In genomic region chr15:48987142-48987541, GRCh38 we compare ENCODE assay signal across 20 cellular contexts.
"Had no signal": no experiment of that assay in that cellular context is flagged by ENCODE, and none has a peak within 500 bp of the region (broad histone marks: within the 10 kb centered on the region; RNA-seq: fewer than 3 reads in every experiment).

No MANE protein-coding gene starts in this region.

- H3K27ac Mint-ChIP-seq: mesothelial cell of epicardium; natural killer cell treated with Interleukin-12 subunit alpha and Interleukin-12 subunit beta and Interleukin-15 and Interleukin-18, amount 100 ng/mL, for 72 hours; neural progenitor cell; stimulated activated naive B cell treated with anti-CD40 and anti-IgM and Interleukin-4, amounts not matched to agents 10 μg/mL and 1 μg/mL and 100 μg/mL, for 72 hours had no signal

- H3K4me1 Mint-ChIP-seq: central memory CD8-positive, alpha-beta T cell; stimulated activated naive CD8-positive, alpha-beta T cell treated with anti-CD3 and anti-CD28 coated beads, Interleukin-15, amount 100 ng/mL, for 72 hours had no signal

- H3K4me3 ChIP-seq: coronary artery, mucosa of descending colon, neural progenitor cell, prostate gland, right atrium auricular region, sigmoid colon, suprapubic skin, transverse colon had no signal

- H3K9me3 Mint-ChIP-seq: central memory CD8-positive, alpha-beta T cell; effector memory CD8-positive, alpha-beta T cell; mesothelial cell of epicardium; naive B cell; natural killer cell treated with Interleukin-12 subunit alpha and Interleukin-12 subunit beta and Interleukin-15 and Interleukin-18, amount 100 ng/mL, for 72 hours; neural progenitor cell; stimulated activated naive B cell treated with anti-CD40 and anti-IgM and Interleukin-4, amounts not matched to agents 10 μg/mL and 1 μg/mL and 100 μg/mL, for 72 hours; stimulated activated naive CD8-positive, alpha-beta T cell treated with anti-CD3 and anti-CD28 coated beads, Interleukin-15, amount 100 ng/mL, for 72 hours had no signal

- H3K27ac ChIP-seq: coronary artery, neural progenitor cell, parathyroid adenoma, prostate gland, right atrium auricular region, sigmoid colon, suprapubic skin, transverse colon had no signal

- H3K27me3 ChIP-seq: neural progenitor cell, right atrium auricular region, sigmoid colon, suprapubic skin, transverse colon had no signal

- H3K36me3 ChIP-seq: neural progenitor cell had no signal

- H3K4me3 Mint-ChIP-seq: central memory CD8-positive, alpha-beta T cell; effector memory CD8-positive, alpha-beta T cell; mesothelial cell of epicardium; naive B cell; natural killer cell treated with Interleukin-12 subunit alpha and Interleukin-12 subunit beta and Interleukin-15 and Interleukin-18, amount 100 ng/mL, for 72 hours; neural progenitor cell; stimulated activated naive B cell treated with anti-CD40 and anti-IgM and Interleukin-4, amounts not matched to agents 10 μg/mL and 1 μg/mL and 100 μg/mL, for 72 hours; stimulated activated naive CD8-positive, alpha-beta T cell treated with anti-CD3 and anti-CD28 coated beads, Interleukin-15, amount 100 ng/mL, for 72 hours had no signal

- DNase-seq: dermis blood vessel endothelial cell; effector memory CD8-positive, alpha-beta T cell; mesenchymal stem cell; mucosa of descending colon; naive B cell; sigmoid colon; stimulated activated CD4-positive, alpha-beta T cell treated with anti-CD3 and anti-CD28 coated beads, Interleukin-2, amount 100 ng/mL, for 24 hours; stimulated activated CD4-positive, alpha-beta T cell treated with anti-CD3 and anti-CD28 coated beads, Interleukin-4, amount 100 ng/mL, for 24 hours; stimulated activated naive B cell treated with anti-CD40 and anti-IgM and Interleukin-4, amounts not matched to agents 10 μg/mL and 1 μg/mL and 100 μg/mL, for 72 hours; stimulated activated naive CD8-positive, alpha-beta T cell treated with anti-CD3 and anti-CD28 coated beads, Interleukin-15, amount 100 ng/mL, for 72 hours; transverse colon had no signal

- H3K9me3 ChIP-seq: mucosa of descending colon, prostate gland, right atrium auricular region, sigmoid colon, suprapubic skin, transverse colon had no signal

- H3K4me1 ChIP-seq: neural progenitor cell, parathyroid adenoma, prostate gland had no signal

- ATAC-seq: effector memory CD8-positive, alpha-beta T cell; mucosa of descending colon; natural killer cell treated with Interleukin-12 subunit alpha and Interleukin-12 subunit beta and Interleukin-15 and Interleukin-18, amount 100 ng/mL, for 72 hours; stimulated activated naive B cell treated with anti-CD40 and anti-IgM and Interleukin-4, amounts not matched to agents 10 μg/mL and 1 μg/mL and 100 μg/mL, for 72 hours; stimulated activated naive CD8-positive, alpha-beta T cell treated with anti-CD3 and anti-CD28 coated beads, Interleukin-15, amount 100 ng/mL, for 72 hours had no signal
